ENCODE assay signal across 1 cellular context in the genomic region with DNA sequence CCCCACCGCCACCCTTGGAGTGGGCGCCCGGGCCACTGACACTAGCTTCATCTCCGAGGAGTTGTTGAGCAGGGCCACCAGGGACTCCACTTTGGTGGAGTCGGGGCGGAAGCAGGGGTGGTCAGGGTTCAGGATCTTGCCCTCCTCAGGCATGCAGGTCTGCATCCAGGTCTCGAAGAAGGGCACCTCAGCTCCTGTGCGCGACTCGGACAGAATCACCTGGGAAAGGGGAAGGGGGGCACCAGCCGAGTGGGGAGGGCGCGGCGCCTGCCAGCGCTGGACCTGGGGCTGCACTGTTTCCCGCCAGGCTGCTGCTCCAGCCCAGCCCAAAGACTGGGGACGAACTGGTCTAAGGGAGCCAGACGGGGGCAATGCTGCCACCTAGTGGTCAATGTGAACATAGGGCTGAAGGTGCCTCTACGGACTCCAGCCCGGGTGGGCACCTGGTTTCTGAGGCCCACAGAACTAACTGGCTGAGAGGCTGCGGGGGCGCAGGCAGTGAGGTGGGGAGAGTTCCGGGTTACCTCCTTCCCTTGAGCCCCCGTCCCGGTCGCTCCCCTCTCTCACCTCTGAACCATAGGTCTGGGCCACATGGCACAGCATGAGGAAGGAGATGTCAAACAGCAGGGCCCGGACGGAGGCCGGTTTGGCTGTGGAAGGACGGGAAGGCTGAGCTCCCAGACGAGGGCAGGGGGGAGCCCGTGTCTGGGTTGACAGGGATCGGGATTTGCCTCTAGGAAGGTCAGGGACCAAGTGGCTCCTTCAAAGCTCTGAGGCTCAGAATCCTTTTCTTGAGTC.
TF ChIP-seq lines count a peak whose summit lies in the region.

No MANE protein-coding gene starts in this region.

TF ChIP-seq in GM12878, 131 proteins besides CTCF, POLR2A, EP300 and RAD21:
- TF ChIP-seq RB1 (IDR thresholded peaks at IDR 0.05; ENCODE audit: borderline replicate concordance) (peak; percentile 65; the same call in 1 of the 2 replicates), ZZZ3 (IDR thresholded peaks at IDR 0.05; ENCODE audit: control insufficient read depth, insufficient read length, low read depth) (no peak), SMC3 (IDR thresholded peaks at IDR 0.05; ENCODE audit: borderline replicate concordance, low read length) (peak; percentile 62), SMAD5 (IDR thresholded peaks at IDR 0.05; ENCODE audit: low read depth) (0 out of 2 replicates have a peak, but pooled peaks have one; percentile 36), HDGF (IDR thresholded peaks at IDR 0.05) (peak; percentile 57), KLF5 (IDR thresholded peaks at IDR 0.05; ENCODE audit: partially characterized antibody) (no peak), CHD4 (IDR thresholded peaks at IDR 0.05) (no peak)
- TF ChIP-seq, protein P1, sequence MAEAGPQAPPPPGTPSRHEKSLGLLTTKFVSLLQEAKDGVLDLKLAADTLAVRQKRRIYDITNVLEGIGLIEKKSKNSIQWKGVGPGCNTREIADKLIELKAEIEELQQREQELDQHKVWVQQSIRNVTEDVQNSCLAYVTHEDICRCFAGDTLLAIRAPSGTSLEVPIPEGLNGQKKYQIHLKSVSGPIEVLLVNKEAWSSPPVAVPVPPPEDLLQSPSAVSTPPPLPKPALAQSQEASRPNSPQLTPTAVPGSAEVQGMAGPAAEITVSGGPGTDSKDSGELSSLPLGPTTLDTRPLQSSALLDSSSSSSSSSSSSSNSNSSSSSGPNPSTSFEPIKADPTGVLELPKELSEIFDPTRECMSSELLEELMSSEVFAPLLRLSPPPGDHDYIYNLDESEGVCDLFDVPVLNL (IDR thresholded peaks at IDR 0.05; ENCODE audit: low read depth, low read length): 0 out of 2 replicates have a peak, but pooled peaks have one; percentile 31
